Comparison of ENCODE assay signal across 22 cellular contexts in genomic region chr17:49508891-49509587, GRCh38. TPM values are rescaled to one million over a fixed set of nuclear protein-coding genes. Genes with fewer than 3 reads are reported as not detected.
DNase-seq lines count a peak whose midpoint lies in the region; ATAC-seq, FAIRE-seq and TF ChIP-seq lines count a peak whose summit lies in the region.
"Had no signal": no experiment of that assay in that cellular context is flagged by ENCODE, and none has a peak within 500 bp of the region (broad histone marks: within the 10 kb centered on the region; RNA-seq: fewer than 3 reads in every experiment).

No MANE protein-coding gene starts in this region.

- H3K4me3 Mint-ChIP-seq in T-cell: no peak overlapping the region
- H3K4me3 Mint-ChIP-seq: activated CD4-positive, alpha-beta T cell treated with anti-CD3 and anti-CD28 coated beads for 36 hours; immature natural killer cell; memory B cell; natural killer cell treated with Interleukin-12 subunit alpha and Interleukin-12 subunit beta and Interleukin-15 and Interleukin-18, amount 100 ng/mL, for 72 hours had no signal

- peak overlapping the region; percentile 49 for H2AFZ ChIP-seq in keratinocyte (ENCODE audit: control insufficient read depth, low read length)

- H3K9me1 ChIP-seq in keratinocyte (ENCODE audit: control insufficient read depth, extremely low read depth, insufficient read depth, low read length): no peaks in the 10 kb centered on the region

- peaks cover 16 to 48% of the 10 kb centered on the region in 2 donors for H3K27me3 Mint-ChIP-seq in T-cell

- peaks cover 27% of the 10 kb centered on the region for H3K4me1 ChIP-seq in RWPE2 (ENCODE audit: insufficient read depth, poor library complexity, severe bottlenecking)
- H3K4me1 ChIP-seq in keratinocyte (ENCODE audit: control insufficient read depth, extremely low read depth, insufficient read depth, low read length): peaks cover 35% of the 10 kb centered on the region
- H3K4me1 ChIP-seq in suprapubic skin: peaks cover 25% of the 10 kb centered on the region
- H3K4me1 ChIP-seq: adrenal gland had no signal

- H3K36me3 ChIP-seq in RWPE2 (ENCODE audit: low read depth) (no peaks in the 10 kb centered on the region), keratinocyte (ENCODE audit: control insufficient read depth in 2 of 2, extremely low read depth in 1 of 2, insufficient read depth in 2 of 2, low read length in 2 of 2) (no peaks in the 10 kb centered on the region), suprapubic skin (no peaks in the 10 kb centered on the region)
- H3K36me3 ChIP-seq: adrenal gland had no signal

- H3K9ac ChIP-seq in keratinocyte (ENCODE audit: control insufficient read depth, extremely low read depth, insufficient read depth, low read length): peak overlapping the region; percentile 41

- no peaks in the 10 kb centered on the region for H3K27me3 ChIP-seq in RWPE2 (ENCODE audit: insufficient read depth, poor library complexity, severe bottlenecking)
- no peaks in the 10 kb centered on the region for H3K27me3 ChIP-seq in keratinocyte (ENCODE audit: control insufficient read depth, extremely low read depth, insufficient read depth, low read length)
- peaks cover 14% of the 10 kb centered on the region for H3K27me3 ChIP-seq in suprapubic skin
- H3K27me3 ChIP-seq: adrenal gland had no signal

- intact Hi-C loops in left cardiac atrium (cut with DNase I): no loop called here
- intact Hi-C loops in Right ventricle myocardium superior (cut with DNase I): no loop called here

- 82% methylated on average over 1 of the region's 7 CpGs for WGBS in suprapubic skin

- no peaks in the 10 kb centered on the region for H3K9me3 Mint-ChIP-seq in T-cell
- H3K9me3 Mint-ChIP-seq: immature natural killer cell; memory B cell; natural killer cell treated with Interleukin-12 subunit alpha and Interleukin-12 subunit beta and Interleukin-15 and Interleukin-18, amount 100 ng/mL, for 72 hours had no signal

- CTCF ChIA-PET in T-cell (lab: Charles Lee): no interaction called here

- H4K20me1 ChIP-seq in keratinocyte (ENCODE audit: control insufficient read depth, extremely low read depth, insufficient read depth, low read length): no peaks in the 10 kb centered on the region

- TF ChIP-seq CTCF in RWPE2 (IDR thresholded peaks at IDR 0.05; ENCODE audit: poor library complexity, severe bottlenecking): no peak
- no peak for TF ChIP-seq CTCF in keratinocyte (optimal IDR thresholded peaks at IDR 0.05 in 1 of 3, IDR thresholded peaks at IDR 0.05 in 1 of 3, conservative IDR thresholded peaks at IDR 0.05 in 1 of 3; ENCODE audit: extremely low read depth in 1 of 3, insufficient read depth in 2 of 3, low read length in 3 of 3)
- TF ChIP-seq CTCF in suprapubic skin (IDR thresholded peaks at IDR 0.05): no peak

- dilution Hi-C loops in keratinocyte (cut with MboI; ENCODE audit: extremely low pct_ligation_motif_present, low sequenced_read_pairs): no loop called here

- no peaks in the 10 kb centered on the region for H3K36me3 Mint-ChIP-seq in T-cell
- H3K36me3 Mint-ChIP-seq: CD14-positive monocyte; memory B cell; natural killer cell treated with Interleukin-12 subunit alpha and Interleukin-12 subunit beta and Interleukin-15 and Interleukin-18, amount 100 ng/mL, for 72 hours had no signal

- H3K4me3 ChIP-seq in RWPE2 (ENCODE audit: severe bottlenecking) (no peak overlapping the region), keratinocyte (ENCODE audit: control insufficient read depth in 2 of 3, extremely low read depth in 1 of 3, insufficient read depth in 2 of 3, low read depth in 1 of 3, low read length in 3 of 3) (no peak overlapping the region), suprapubic skin (no peak overlapping the region)
- H3K4me3 ChIP-seq: adrenal gland had no signal

- no peaks in the 10 kb centered on the region for H3K79me2 ChIP-seq in keratinocyte (ENCODE audit: control insufficient read depth, insufficient read depth, low read length)

- TF ChIP-seq EP300 in suprapubic skin (IDR thresholded peaks at IDR 0.05): no peak

- H3K27ac Mint-ChIP-seq in T-cell: no peak overlapping the region
- H3K27ac Mint-ChIP-seq: activated CD4-positive, alpha-beta T cell treated with anti-CD3 and anti-CD28 coated beads for 36 hours; CD14-positive monocyte; immature natural killer cell; memory B cell; natural killer cell treated with Interleukin-12 subunit alpha and Interleukin-12 subunit beta and Interleukin-15 and Interleukin-18, amount 100 ng/mL, for 72 hours had no signal

- DNase-seq in left cardiac atrium: peak; percentile 10
- DNase-seq in Right ventricle myocardium superior: no peak
- no peak for DNase-seq in RWPE2 (ENCODE audit: low spot score)
- DNase-seq in keratinocyte (ENCODE audit: low read depth, low spot score): no peak
- DNase-seq in left lobe of liver (ENCODE audit: low spot score): no peak
- DNase-seq in T-cell: no peak
- no peak for DNase-seq in activated T-cell treated with anti-CD3 and anti-CD28 coated beads, Interleukin-2, amount 50 U/mL, for 48 hours
- DNase-seq in suprapubic skin (ENCODE audit: low spot score in 2 of 2): no peak
- DNase-seq: activated CD4-positive, alpha-beta T cell treated with anti-CD3 and anti-CD28 coated beads for 36 hours; activated gamma-delta T cell; adrenal gland; DMS79; immature natural killer cell; KBM-7; MV-4-11; NCI-H2029 treated with DMSO at 0.1 percent for 48 hours; NCI-H526; OCI-M1 had no signal

- ATAC-seq in left cardiac atrium: no peak
- ATAC-seq in Right ventricle myocardium superior (ENCODE audit: poor library complexity): no peak
- no peak for ATAC-seq in RWPE2 (ENCODE audit: low read depth)
- ATAC-seq in left lobe of liver: no peak
- ATAC-seq in T-cell (replicated peaks in 1 of 4): no peak
- ATAC-seq: activated CD4-positive, alpha-beta T cell treated with anti-CD3 and anti-CD28 coated beads for 36 hours; natural killer cell treated with Interleukin-12 subunit alpha and Interleukin-12 subunit beta and Interleukin-15 and Interleukin-18, amount 100 ng/mL, for 72 hours had no signal

- peak overlapping the region; percentile 85 for H3K4me2 ChIP-seq in keratinocyte (ENCODE audit: control insufficient read depth, extremely low read depth, insufficient read depth, low read depth, low read length)

- peak; percentile 23 for FAIRE-seq in keratinocyte (lab: Jason Lieb, UNC)

- TF ChIP-seq POLR2A in suprapubic skin (IDR thresholded peaks at IDR 0.05): no peak

- H3K4me1 Mint-ChIP-seq in T-cell: no peaks in the 10 kb centered on the region
- H3K4me1 Mint-ChIP-seq: activated CD4-positive, alpha-beta T cell treated with anti-CD3 and anti-CD28 coated beads for 36 hours; immature natural killer cell; memory B cell had no signal

- H3K9me3 ChIP-seq in RWPE2 (ENCODE audit: severe bottlenecking): no peaks in the 10 kb centered on the region
- no peaks in the 10 kb centered on the region for H3K9me3 ChIP-seq in keratinocyte (ENCODE audit: control insufficient read depth, low read depth, low read length)
- H3K9me3 ChIP-seq in suprapubic skin: no peaks in the 10 kb centered on the region
- H3K9me3 ChIP-seq: adrenal gland had no signal

- POLR2A ChIA-PET in T-cell (lab: Charles Lee): interaction anchor here in 1 of 2 donors (0.6 kb wide), 1 partner anchor 12 kb away, joined by 3 read pairs; no protein-coding TSS in a partner anchor

- H3K27ac ChIP-seq in RWPE2 (ENCODE audit: poor library complexity, severe bottlenecking): peak overlapping the region; percentile 89
- peak overlapping the region; percentile 85 for H3K27ac ChIP-seq in keratinocyte (ENCODE audit: control insufficient read depth, insufficient read depth, low read length)
- no peak overlapping the region for H3K27ac ChIP-seq in suprapubic skin
- H3K27ac ChIP-seq: HL-60 had no signal

RNA-seq across cellular contexts. Expression of gene NGFR, which starts 13.9 kb away (rescaled TPM):
- total RNA-seq in left cardiac atrium (10 to 100 TPM; 13.7 to 31.1 TPM), Right ventricle myocardium superior (8.0 TPM), left lobe of liver (14.0 TPM), T-cell (under 1 TPM; 0.20 to 0.40 (median 0.29) TPM), suprapubic skin (10 to 100 TPM; 18.1 to 26.8 (median 22.0) TPM)
- polyA plus RNA-seq in keratinocyte: 0.97 to 3.1 TPM (median 1.7 TPM) in 3 replicates
- polyA plus RNA-seq in keratinocyte (2011; ENCODE audit: low read depth): 0.35 TPM
- 0.52 and 1.4 TPM in 2 replicates for polyA plus RNA-seq in keratinocyte (2011; cell fraction: cytosol; rRNA removed)
- 1.4 and 2.8 TPM in 2 replicates for polyA plus RNA-seq in keratinocyte (2011; cell fraction: nucleus; rRNA removed)
- polyA plus RNA-seq in keratinocyte (2012; ENCODE audit: low replicate concordance): 0.78 and 5.4 TPM in 2 replicates
- 0.96 to 3.8 TPM (median 2.2 TPM) in 3 replicates for polyA minus RNA-seq in keratinocyte
- 1.9 TPM for polyA minus RNA-seq in keratinocyte (2011; cell fraction: cytosol; rRNA and poly(A)+ RNA removed)
- polyA minus RNA-seq in keratinocyte (2011; cell fraction: nucleus; rRNA and poly(A)+ RNA removed): 1.4 and 2.5 TPM in 2 replicates
